Comparison of ENCODE assay signal across 8 cellular contexts in genomic region chr7:150737265-150738055, GRCh38. TPM values are rescaled to one million over a fixed set of nuclear protein-coding genes. Genes with fewer than 3 reads are reported as not detected.
A peak's percentile ranks its signal among the peaks of the same experiment; 100 is the strongest.
DNase-seq lines count a peak whose midpoint lies in the region; TF ChIP-seq lines count a peak whose summit lies in the region.

GIMAP5 (plus strand) TSS chr7:150737418; CDS start chr7:150740885, 3,467 bp downstream.

- H3K27me3 Mint-ChIP-seq in T-helper 1 cell treated with Interleukin-12 subunit alpha and Interleukin-12 subunit beta and Interleukin-4 antibody, amounts not matched to agents 30 μg/mL and 1 μg/mL, for 36 hours (ENCODE audit: low read depth): no peaks in the 10 kb centered on the region

- no peaks in the 10 kb centered on the region for H3K9me3 Mint-ChIP-seq in T-helper 1 cell treated with Interleukin-12 subunit alpha and Interleukin-12 subunit beta and Interleukin-4 antibody, amounts not matched to agents 30 μg/mL and 1 μg/mL, for 36 hours

- H3K27ac ChIP-seq in skin epidermis: peak within 1 kb of the TSS; percentile 42 to 97 (median 82)

- peak within 1 kb of the TSS; percentile 95 for H3K4me3 Mint-ChIP-seq in T-helper 1 cell treated with Interleukin-12 subunit alpha and Interleukin-12 subunit beta and Interleukin-4 antibody, amounts not matched to agents 30 μg/mL and 1 μg/mL, for 36 hours

- DNase-seq in activated gamma-delta T cell treated with Interleukin-2 at 50 U/mL for 16 hours (peak; percentile 52), activated gamma-delta T cell (lab: John Stamatoyannopoulos, UW) (no peak), dermis blood vessel endothelial cell (peak; percentile 65), erythroblast (lab: John Stamatoyannopoulos, UW) (no peak), SIG-M5 treated with dmso at 0.1 percent for 504 hours (lab: John Stamatoyannopoulos, UW; ENCODE audit: unreplicated experiment) (no peak), iPS-NIHi11 (ENCODE audit: low spot score) (no peak)

- no peak for TF ChIP-seq POLR2A in erythroblast (IDR thresholded peaks at IDR 0.05; ENCODE audit: low read length)

- peak within 1 kb of the TSS; percentile 94 for H3K27ac Mint-ChIP-seq in T-helper 1 cell treated with Interleukin-12 subunit alpha and Interleukin-12 subunit beta and Interleukin-4 antibody, amounts not matched to agents 30 μg/mL and 1 μg/mL, for 36 hours

- H3K36me3 Mint-ChIP-seq in T-helper 1 cell treated with Interleukin-12 subunit alpha and Interleukin-12 subunit beta and Interleukin-4 antibody, amounts not matched to agents 30 μg/mL and 1 μg/mL, for 36 hours (ENCODE audit: low read depth): peaks cover 49% of the 10 kb centered on the region

- peaks cover 65% of the 10 kb centered on the region for H3K4me1 Mint-ChIP-seq in T-helper 1 cell treated with Interleukin-12 subunit alpha and Interleukin-12 subunit beta and Interleukin-4 antibody, amounts not matched to agents 30 μg/mL and 1 μg/mL, for 36 hours (ENCODE audit: low read depth)

- peak within 1 kb of the TSS; percentile 23 to 54 (median 38) for H3K4me3 ChIP-seq in skin epidermis

RNA-seq across cellular contexts. Expression of gene GIMAP5, which starts in this region (rescaled TPM):
- total RNA-seq in dermis blood vessel endothelial cell: 203 and 350 TPM in 2 replicates

Comparison
In these comparisons a context has a peak if more than half of its experiments do, and no peak if none do; other contexts are left out.
1. DNase-seq: peak in activated gamma-delta T cell treated with Interleukin-2 at 50 U/mL for 16 hours (single experiment) and dermis blood vessel endothelial cell (single experiment); none in activated gamma-delta T cell (single experiment), erythroblast (0 of 2), SIG-M5 treated with dmso at 0.1 percent for 504 hours (single experiment) and iPS-NIHi11 (single experiment).